17 cellular contexts compared by ENCODE assay signal in genomic region chr3:58072046-58072445, GRCh38.
A peak's percentile ranks its signal among the peaks of the same experiment; 100 is the strongest.
DNase-seq lines count a peak whose midpoint lies in the region; ATAC-seq and TF ChIP-seq lines count a peak whose summit lies in the region.
"Had no signal": no experiment of that assay in that cellular context is flagged by ENCODE, and none has a peak within 500 bp of the region (broad histone marks: within the 10 kb centered on the region; RNA-seq: fewer than 3 reads in every experiment).

No MANE protein-coding gene starts in this region.

- no peaks in the 10 kb centered on the region for H3K9me3 ChIP-seq in RWPE2 (ENCODE audit: severe bottlenecking)
- H3K9me3 ChIP-seq in esophagus squamous epithelium: no peaks in the 10 kb centered on the region
- H3K9me3 ChIP-seq in osteoblast (ENCODE audit: low read depth, low read length): no peaks in the 10 kb centered on the region
- H3K9me3 ChIP-seq: testis had no signal

- no peak for ATAC-seq in RWPE2 (ENCODE audit: low read depth)
- ATAC-seq in GM21576 (IDR thresholded peaks at IDR 0.05; ENCODE audit: unreplicated experiment): no peak
- no peak for ATAC-seq in GM21447 (IDR thresholded peaks at IDR 0.05; ENCODE audit: unreplicated experiment)
- ATAC-seq: activated CD4-positive, alpha-beta T cell treated with anti-CD3 and anti-CD28 coated beads for 36 hours; T-cell had no signal

- H3K4me2 ChIP-seq in osteoblast (ENCODE audit: insufficient read depth, low read length): peak overlapping the region; percentile 68

- H3K79me2 ChIP-seq in ACC112 (ENCODE audit: control insufficient read depth, insufficient read depth, low read length, unreplicated experiment) (peaks cover 76% of the 10 kb centered on the region), osteoblast (ENCODE audit: insufficient read depth, low read length) (peaks cover 72% of the 10 kb centered on the region)

- H3K27ac ChIP-seq in ACC112 (ENCODE audit: low read depth, low read length): no peak overlapping the region
- peak overlapping the region; percentile 9 for H3K27ac ChIP-seq in RWPE2 (ENCODE audit: poor library complexity, severe bottlenecking)
- H3K27ac ChIP-seq in esophagus squamous epithelium: peak overlapping the region in 3 of 4 donors; percentile 61 to 83 (median 63)
- H3K27ac ChIP-seq in osteoblast (ENCODE audit: low read depth, low read length): peak overlapping the region; percentile 67
- H3K27ac ChIP-seq: testis had no signal

- no peak for TF ChIP-seq CTCF in RWPE2 (IDR thresholded peaks at IDR 0.05; ENCODE audit: poor library complexity, severe bottlenecking)
- no peak for TF ChIP-seq CTCF in esophagus squamous epithelium (IDR thresholded peaks at IDR 0.05)
- no peak for TF ChIP-seq CTCF in osteoblast (IDR thresholded peaks at IDR 0.05; ENCODE audit: extremely low read depth, low read depth, low read length)

- WGBS in esophagus squamous epithelium, 2 donors: 82 to 89% methylated on average over 5 of the region's 5 CpGs

- H2AFZ ChIP-seq in ACC112 (ENCODE audit: low read length, unreplicated experiment) (no peak overlapping the region), osteoblast (ENCODE audit: low read length) (no peak overlapping the region)

- H3K4me1 ChIP-seq in ACC112 (ENCODE audit: control insufficient read depth, insufficient read depth, low read length, unreplicated experiment): peaks cover 22% of the 10 kb centered on the region
- H3K4me1 ChIP-seq in RWPE2 (ENCODE audit: insufficient read depth, poor library complexity, severe bottlenecking): peaks cover 3% of the 10 kb centered on the region
- H3K4me1 ChIP-seq in esophagus squamous epithelium: peaks cover 0 to 51% (median 21%) of the 10 kb centered on the region in 3 donors
- peaks cover 45% of the 10 kb centered on the region for H3K4me1 ChIP-seq in osteoblast (ENCODE audit: insufficient read depth, low read length)

- H3K36me3 ChIP-seq in ACC112 (ENCODE audit: insufficient read depth, low read length): no peaks in the 10 kb centered on the region
- H3K36me3 ChIP-seq in RWPE2 (ENCODE audit: low read depth): peaks cover 84% of the 10 kb centered on the region
- H3K36me3 ChIP-seq in esophagus squamous epithelium: peaks cover 0 to 5% (median 0%) of the 10 kb centered on the region in 3 donors
- H3K36me3 ChIP-seq in osteoblast (ENCODE audit: insufficient read depth, low read length): peaks cover 2% of the 10 kb centered on the region

- H3K27me3 ChIP-seq in ACC112 (ENCODE audit: insufficient read depth, low read length) (no peaks in the 10 kb centered on the region), RWPE2 (ENCODE audit: insufficient read depth, poor library complexity, severe bottlenecking) (no peaks in the 10 kb centered on the region), esophagus squamous epithelium (no peaks in the 10 kb centered on the region), osteoblast (ENCODE audit: insufficient read depth, low read length) (no peaks in the 10 kb centered on the region)
- H3K27me3 ChIP-seq: testis had no signal

- H3K4me3 ChIP-seq in ACC112 (ENCODE audit: low read depth, low read length) (peak overlapping the region; percentile 20; the same call in 1 of the 2 replicates), RWPE2 (ENCODE audit: severe bottlenecking) (no peak overlapping the region), esophagus squamous epithelium (no peak overlapping the region), osteoblast (ENCODE audit: insufficient read depth, low read length) (peak overlapping the region; percentile 7)
- H3K4me3 ChIP-seq: lung, testis had no signal

- DNase-seq in RWPE2 (ENCODE audit: low spot score): no peak
- DNase-seq in esophagus squamous epithelium (lab: John Stamatoyannopoulos, UW): no peak
- DNase-seq in osteoblast (ENCODE audit: insufficient read length, low spot score, missing footprints): peak; percentile 85
- no peak for DNase-seq in NCI-H774 (lab: John Stamatoyannopoulos, UW)
- no peak for DNase-seq in NOMO-1 treated with dmso at 0.1 percent for 144 hours (lab: John Stamatoyannopoulos, UW; ENCODE audit: unreplicated experiment)
- DNase-seq: activated CD4-positive, alpha-beta T cell treated with anti-CD3 and anti-CD28 coated beads for 36 hours; activated T-cell treated with anti-CD3 and anti-CD28 coated beads, Interleukin-2, amount 50 U/mL, for 48 hours; amniotic stem cell; NCI-H1092 treated with DMSO at 0.1 percent for 48 hours; NCI-H2227 treated with DMSO at 0.1 percent for 48 hours; stimulated activated CD4-positive, alpha-beta T cell treated with anti-CD3 and anti-CD28 coated beads, Interleukin-12 subunit alpha, Interleukin-12 subunit beta, amount 100 ng/mL, for 4 hours; T-cell; testis had no signal

- no peak for TF ChIP-seq POLR2A in esophagus squamous epithelium (IDR thresholded peaks at IDR 0.05)

- H4K20me1 ChIP-seq in osteoblast (ENCODE audit: insufficient read depth, low read length): peaks cover 19% of the 10 kb centered on the region

- intact Hi-C loops in esophagus squamous epithelium (cut with DNase I): no loop called here

Comparison
In these comparisons a context has a peak if more than half of its experiments do, and no peak if none do; other contexts are left out.
1. H3K4me3 ChIP-seq: peak in ACC112 (single experiment) and osteoblast (single experiment); none in RWPE2 (single experiment) and esophagus squamous epithelium (0 of 4).